ENCODE assay signal across 17 cellular contexts in the genomic region with DNA sequence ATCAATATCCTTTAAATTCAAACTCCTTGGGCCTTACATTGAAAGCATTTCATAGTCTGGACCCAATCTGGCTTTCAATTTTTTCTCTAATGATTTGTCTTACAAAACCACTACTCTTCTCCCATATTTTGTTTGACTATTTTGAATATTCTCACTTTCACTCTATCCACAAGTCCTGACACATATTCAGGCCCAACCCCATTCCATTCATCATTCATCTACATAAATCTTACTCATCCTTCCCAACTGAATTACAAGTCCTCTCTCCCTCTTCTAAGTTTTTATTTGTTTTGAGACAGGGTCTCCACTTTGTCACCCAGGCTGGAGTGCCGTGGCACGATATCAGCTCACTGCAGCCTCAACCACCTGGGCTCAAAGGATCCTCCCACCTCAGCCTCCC.
"Had no signal": no experiment of that assay in that cellular context is flagged by ENCODE, and none has a peak within 500 bp of the region (broad histone marks: within the 10 kb centered on the region; RNA-seq: fewer than 3 reads in every experiment).

No MANE protein-coding gene starts in this region.

- H3K27ac ChIP-seq: colonic mucosa, gastrocnemius medialis, heart right ventricle, left ventricle myocardium inferior, parathyroid adenoma, tibial nerve had no signal

- H3K27ac Mint-ChIP-seq: activated CD4-positive, alpha-beta memory T cell treated with anti-CD3 and anti-CD28 coated beads for 36 hours had no signal

- DNase-seq: activated CD4-positive, alpha-beta memory T cell treated with anti-CD3 and anti-CD28 coated beads for 36 hours; activated CD8-positive, alpha-beta memory T cell treated with anti-CD3 and anti-CD28 coated beads, Interleukin-2, amount 50 U/mL, for 48 hours; activated effector memory CD4-positive, alpha-beta T cell treated with anti-CD3 and anti-CD28 coated beads, Interleukin-2, amount 50 U/mL, for 16 hours; colonic mucosa; gastrocnemius medialis; heart right ventricle; islet precursor cell; left ventricle myocardium inferior; Right ventricle myocardium superior; SK-N-SH; stimulated activated CD4-positive, alpha-beta T cell treated with anti-CD3 and anti-CD28 coated beads, Interleukin-15, amount 100 ng/mL, for 24 hours; stimulated activated CD4-positive, alpha-beta T cell treated with anti-CD3 and anti-CD28 coated beads, Interleukin-4, amount 100 ng/mL, for 24 hours had no signal

- H3K27me3 Mint-ChIP-seq: activated CD4-positive, alpha-beta memory T cell treated with anti-CD3 and anti-CD28 coated beads for 36 hours had no signal

- FAIRE-seq: astrocyte, endothelial cell of umbilical vein, TTC549 had no signal

- ATAC-seq: gastrocnemius medialis, heart right ventricle had no signal

- H3K4me3 Mint-ChIP-seq: activated CD4-positive, alpha-beta memory T cell treated with anti-CD3 and anti-CD28 coated beads for 36 hours had no signal

- H3K9me3 Mint-ChIP-seq: activated CD4-positive, alpha-beta memory T cell treated with anti-CD3 and anti-CD28 coated beads for 36 hours had no signal
